ENCODE assay signal across 8 cellular contexts in the genomic region with DNA sequence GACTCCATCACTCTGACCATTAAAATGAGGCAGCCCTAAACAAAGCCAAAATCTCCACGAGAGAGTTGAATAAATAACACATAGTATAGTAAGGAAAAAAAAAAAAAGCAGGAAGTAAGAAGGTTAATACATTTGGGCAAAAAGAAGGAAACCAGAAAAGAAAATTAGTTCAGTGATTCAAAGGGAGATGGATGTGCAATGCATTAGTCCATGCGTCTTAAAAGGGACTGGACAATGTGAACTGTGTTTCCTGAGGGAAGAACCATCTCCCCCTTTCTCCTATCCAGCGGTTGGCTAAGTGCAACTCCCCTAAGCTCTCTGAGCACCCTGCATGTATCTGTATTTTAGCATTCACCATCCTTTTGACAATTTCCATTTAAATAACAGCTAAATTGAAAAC. TPM values are rescaled to one million over a fixed set of nuclear protein-coding genes. Genes with fewer than 3 reads are reported as not detected.
DNase-seq lines count a peak whose midpoint lies in the region; ATAC-seq, FAIRE-seq and TF ChIP-seq lines count a peak whose summit lies in the region.

No MANE protein-coding gene starts in this region.

- H3K27me3 ChIP-seq in DND-41 (ENCODE audit: insufficient read depth, low read length, poor library complexity) (no peaks in the 10 kb centered on the region), OCI-LY1 (ENCODE audit: insufficient read depth, low read length) (no peaks in the 10 kb centered on the region), H1 (replicated peaks in 1 of 4; ENCODE audit: control insufficient read depth in 3 of 4, extremely low read depth in 1 of 4, insufficient read depth in 3 of 4, low read length in 3 of 4) (no peaks in the 10 kb centered on the region), pancreas (no peaks in the 10 kb centered on the region)

- no peak overlapping the region for H2BK12ac ChIP-seq in H1 (ENCODE audit: low read depth, low read length)

- H3K9ac ChIP-seq in DND-41 (ENCODE audit: low read depth, low read length) (peak overlapping the region; percentile 96), OCI-LY1 (ENCODE audit: low read length) (peak overlapping the region; percentile 92), H1 (replicated peaks in 1 of 4; ENCODE audit: extremely low read depth in 1 of 4, low read depth in 3 of 4, low read length in 3 of 4) (no peak overlapping the region)

- H4K91ac ChIP-seq in H1 (replicated peaks; ENCODE audit: insufficient read length, low read length): no peak overlapping the region

- H3K27ac ChIP-seq in DND-41 (ENCODE audit: low read length) (peak overlapping the region; percentile 92), OCI-LY1 (ENCODE audit: low read depth, low read length, poor library complexity, severe bottlenecking) (no peak overlapping the region), H1 (ENCODE audit: low read depth, low read length) (no peak overlapping the region), pancreas (no peak overlapping the region)

- H3K23me2 ChIP-seq in H1 (ENCODE audit: low read depth, low read length): peaks cover 9% of the 10 kb centered on the region

- H3K4me3 ChIP-seq in DND-41 (ENCODE audit: low read depth in 1 of 2, low read length in 2 of 2) (peak overlapping the region; percentile 90 to 96; a peak in 3 of 4 replicates), OCI-LY1 (ENCODE audit: low read depth, low read length, poor library complexity, severe bottlenecking) (peak overlapping the region; percentile 96), H1 (ENCODE audit: extremely low read depth in 1 of 4, insufficient read depth in 2 of 4, low read depth in 3 of 4, low read length in 4 of 4) (peak overlapping the region; percentile 85 to 99 (median 93); a peak in 7 of 8 replicates), pancreas (peak overlapping the region; percentile 76 to 87 (median 83))

- 75% methylated on average over 3 of the region's 3 CpGs; no CpG with 5 or more reads in 1 of the 2 experiments for WGBS in H1 (ENCODE audit: extremely low coverage in 1 of 2, insufficient coverage in 1 of 2, insufficient read length in 1 of 2, insufficient replicate concordance in 2 of 2, low coverage in 1 of 2, low lambda C conversion rate in 2 of 2, missing lambda C conversion rate in 1 of 2), 2 experiments
- WGBS in pancreas, 2 donors: 27% methylated on average over 3 of the region's 3 CpGs

- H4K5ac ChIP-seq in H1 (ENCODE audit: insufficient read length, low read depth, low read length): no peak overlapping the region

- DNase-seq in DND-41: no peak
- DNase-seq in H1 (ENCODE audit: low read depth in 1 of 2, low spot score in 2 of 2): no peak
- no peak for DNase-seq in pancreas
- no peak for DNase-seq in NCI-H1092 (lab: John Stamatoyannopoulos, UW)

- H3K18ac ChIP-seq in H1 (ENCODE audit: extremely low read depth, low read length): no peak overlapping the region

- H3K36me3 ChIP-seq in DND-41 (ENCODE audit: insufficient read depth, low read length) (peaks cover 29% of the 10 kb centered on the region), OCI-LY1 (ENCODE audit: insufficient read depth, low read length) (peaks cover 16% of the 10 kb centered on the region; the same call in 1 of the 2 replicates), H1 (ENCODE audit: control insufficient read depth in 2 of 4, insufficient read depth in 4 of 4, low read length in 3 of 4) (peaks cover 0 to 15% (median 5%) of the 10 kb centered on the region in 4 experiments; a peak in 4 of 8 replicates), pancreas (peaks cover 0 to 16% (median 9%) of the 10 kb centered on the region in 3 donors)

- no peak for TF ChIP-seq POLR2A in H1 (IDR thresholded peaks at IDR 0.05; ENCODE audit: control extremely low read depth in 1 of 2, low read depth in 2 of 2, low read length in 2 of 2)

- H3K9me2 ChIP-seq in OCI-LY1 (ENCODE audit: low read depth, low read length): no peaks in the 10 kb centered on the region

- no peak overlapping the region for H3K4ac ChIP-seq in H1 (replicated peaks; ENCODE audit: insufficient read length, low read depth, low read length)

- no peak overlapping the region for H2BK15ac ChIP-seq in H1 (ENCODE audit: low read length)

- H2BK20ac ChIP-seq in H1 (ENCODE audit: low read length): no peak overlapping the region

- H3K9me3 ChIP-seq in DND-41 (ENCODE audit: insufficient read depth, low read length, severe bottlenecking) (no peaks in the 10 kb centered on the region), OCI-LY1 (ENCODE audit: low read length) (no peaks in the 10 kb centered on the region), H1 (ENCODE audit: insufficient read depth in 2 of 2, low read depth in 1 of 2, low read length in 1 of 2) (no peaks in the 10 kb centered on the region), pancreas (no peaks in the 10 kb centered on the region)

- CTCF ChIA-PET in H1 (lab: Charles Lee; ENCODE audit: partially characterized antibody): interaction anchor here (0.6 to 2.9 kb wide), 7 partner anchors 16 to 229 kb away, joined by 3 to 12 read pairs (median 6); no protein-coding TSS in a partner anchor

- ATAC-seq in DND-41 (ENCODE audit: insufficient read depth, low read depth) (no peak), pancreas (no peak), GM19395 (IDR thresholded peaks at IDR 0.05; ENCODE audit: unreplicated experiment) (no peak), GM21528 (IDR thresholded peaks at IDR 0.05; ENCODE audit: low FRiP score, unreplicated experiment) (no peak), GM21360 (IDR thresholded peaks at IDR 0.05; ENCODE audit: unreplicated experiment) (no peak)

- POLR2A ChIA-PET in H1 (lab: Charles Lee; ENCODE audit: partially characterized antibody): interaction anchor here (0.7 to 1.8 kb wide), 4 partner anchors 16 to 679 kb away, joined by 3 to 5 read pairs (median 3); no protein-coding TSS in a partner anchor

- H2AFZ ChIP-seq in DND-41 (ENCODE audit: low read depth, low read length): no peak overlapping the region; the same call in 1 of the 2 replicates
- no peak overlapping the region for H2AFZ ChIP-seq in OCI-LY1 (ENCODE audit: low read length)
- no peak overlapping the region for H2AFZ ChIP-seq in H1 (ENCODE audit: low read length)

- no peak overlapping the region for H3K23ac ChIP-seq in H1 (ENCODE audit: insufficient read length)

- H3K79me1 ChIP-seq in H1 (ENCODE audit: low read depth, low read length): 0 out of 2 replicates have a peak, but pooled peaks cover 3% of the 10 kb centered on the region

- H2BK5ac ChIP-seq in H1 (ENCODE audit: low read depth, low read length): no peak overlapping the region

- H3K79me2 ChIP-seq in DND-41 (ENCODE audit: insufficient read depth, low read length) (peaks cover 64% of the 10 kb centered on the region), OCI-LY1 (ENCODE audit: insufficient read depth, low read length) (peaks cover 39% of the 10 kb centered on the region), H1 (ENCODE audit: control insufficient read depth in 1 of 2, insufficient read depth in 2 of 2, low read length in 2 of 2) (peaks cover 15 to 43% of the 10 kb centered on the region in 2 experiments)

- no peak overlapping the region for H4K8ac ChIP-seq in H1 (ENCODE audit: extremely low read depth, insufficient read depth, low read length)

- no peaks in the 10 kb centered on the region for H3F3A ChIP-seq in OCI-LY1 (ENCODE audit: insufficient read depth, low read length)

- no peaks in the 10 kb centered on the region; the same call in 1 of the 2 replicates for H4K20me1 ChIP-seq in DND-41 (ENCODE audit: insufficient read depth, low read length)
- H4K20me1 ChIP-seq in OCI-LY1 (ENCODE audit: insufficient read depth, low read length): no peaks in the 10 kb centered on the region
- no peaks in the 10 kb centered on the region for H4K20me1 ChIP-seq in H1 (replicated peaks in 1 of 2; ENCODE audit: control insufficient read depth in 1 of 2, insufficient read depth in 2 of 2, low read length in 2 of 2)

- no peak for FAIRE-seq in H1 (lab: Jason Lieb, UNC)
- FAIRE-seq in pancreas (lab: Jason Lieb, UNC): no peak

- no peak overlapping the region for H3K56ac ChIP-seq in H1 (replicated peaks; ENCODE audit: insufficient read length, low read depth, low read length)

- TF ChIP-seq CTCF in DND-41 (IDR thresholded peaks at IDR 0.05; ENCODE audit: borderline replicate concordance, extremely low read depth, low read length, poor library complexity, severe bottlenecking) (no peak), OCI-LY1 (IDR thresholded peaks at IDR 0.05; ENCODE audit: low read length) (no peak), H1 (IDR thresholded peaks at IDR 0.05; ENCODE audit: control extremely low read depth in 1 of 3, insufficient read depth in 1 of 3, low read depth in 1 of 3, low read length in 3 of 3) (no peak), pancreas (IDR thresholded peaks at IDR 0.05) (no peak)

- no peak overlapping the region for H2AK5ac ChIP-seq in H1 (ENCODE audit: low read depth, low read length)

- no peak for TF ChIP-seq RAD21 in H1 (IDR thresholded peaks at IDR 0.05 in 1 of 2, conservative IDR thresholded peaks at IDR 0.05 in 1 of 2; ENCODE audit: low read depth in 2 of 2, low read length in 2 of 2)

- H3K4me1 ChIP-seq in DND-41 (ENCODE audit: insufficient read depth, low read length) (peaks cover 44% of the 10 kb centered on the region), OCI-LY1 (ENCODE audit: insufficient read depth, low read length, severe bottlenecking) (peaks cover 36% of the 10 kb centered on the region), H1 (replicated peaks in 1 of 4; ENCODE audit: control insufficient read depth in 3 of 4, insufficient read depth in 4 of 4, low read length in 3 of 4) (peaks cover 0 to 3% (median 0%) of the 10 kb centered on the region in 4 experiments; a peak in 1 of 7 replicates), pancreas (peaks cover 11 to 29% (median 15%) of the 10 kb centered on the region in 3 donors)

- no peak for TF ChIP-seq EP300 in H1 (IDR thresholded peaks at IDR 0.05; ENCODE audit: borderline replicate concordance in 1 of 2, low read depth in 2 of 2, low read length in 2 of 2)

- no peak overlapping the region for H3K14ac ChIP-seq in H1 (ENCODE audit: insufficient read length)

- intact Hi-C loops in pancreas (cut with DNase I): no loop called here

- H3K4me2 ChIP-seq in DND-41 (ENCODE audit: insufficient read depth, low read length): peak overlapping the region; percentile 96
- H3K4me2 ChIP-seq in OCI-LY1 (ENCODE audit: low read length): peak overlapping the region; percentile 86
- peak overlapping the region; percentile 75 to 97 for H3K4me2 ChIP-seq in H1 (ENCODE audit: insufficient read depth in 1 of 2, low read depth in 2 of 2, low read length in 2 of 2)

- H2BK120ac ChIP-seq in H1 (replicated peaks; ENCODE audit: low read depth, low read length): no peak overlapping the region

RNA-seq across cellular contexts. Expression of a gene that starts 1.4 kb away (rescaled TPM):
- 10.3 and 12.6 TPM in 2 replicates for total RNA-seq in H1 (2021; fragmentation: NEBNext Ultra II Directional; extraction: Animal tissue kit (Norgen Biotek cat#: 25700))
- polyA plus RNA-seq in H1 (2011; rRNA removed) (5.6 and 7.0 TPM in 2 replicates), pancreas (10 to 100 TPM; 10.6 to 20.4 TPM)
- 11.1 TPM for polyA plus RNA-seq in H1 (2011; cell fraction: cytosol; rRNA removed)
- polyA plus RNA-seq in H1 (2011; cell fraction: nucleus; rRNA removed): 8.7 TPM
- 8.4 to 13.2 TPM (median 9.9 TPM) in 4 replicates for polyA plus RNA-seq in H1 (2012, experiment 1 of 2)
- polyA plus RNA-seq in H1 (2012, experiment 2 of 2): 2.7 TPM
- 11.3 TPM for polyA plus RNA-seq in H1 (2013, experiment 1 of 2)
- 9.2 TPM for polyA plus RNA-seq in H1 (2013, experiment 2 of 2)
- 3.4 and 6.0 TPM in 2 replicates for polyA minus RNA-seq in H1 (2011; rRNA and poly(A)+ RNA removed)
- 8.4 TPM for polyA minus RNA-seq in H1 (2011; cell fraction: cytosol; rRNA and poly(A)+ RNA removed)
- 13.6 TPM for polyA minus RNA-seq in H1 (2011; cell fraction: nucleus; rRNA and poly(A)+ RNA removed)
- 10 to 100 TPM in 2 of 6 donors, 1 to 10 TPM in 4; 6.9 to 15.7 (median 9.6) TPM for total RNA-seq in pancreas

RNA-seq across cellular contexts. Expression of a gene that starts 1.5 kb away (rescaled TPM):
- 33.6 and 35.1 TPM in 2 replicates for total RNA-seq in H1 (2021; fragmentation: NEBNext Ultra II Directional; extraction: Animal tissue kit (Norgen Biotek cat#: 25700))
- polyA plus RNA-seq in H1 (2011; rRNA removed) (14.3 and 17.4 TPM in 2 replicates), pancreas (1 to 10 TPM; 1.9 to 4.5 TPM)
- 18.3 TPM for polyA plus RNA-seq in H1 (2011; cell fraction: cytosol; rRNA removed)
- polyA plus RNA-seq in H1 (2011; cell fraction: nucleus; rRNA removed): 27.9 TPM
- 12.8 to 22.6 TPM (median 15.1 TPM) in 4 replicates for polyA plus RNA-seq in H1 (2012, experiment 1 of 2)
- 1.1 TPM for polyA plus RNA-seq in H1 (2012, experiment 2 of 2)
- polyA plus RNA-seq in H1 (2013, experiment 1 of 2): 17.8 TPM
- polyA plus RNA-seq in H1 (2013, experiment 2 of 2): 16.6 TPM
- 40.2 and 42.6 TPM in 2 replicates for polyA minus RNA-seq in H1 (2011; rRNA and poly(A)+ RNA removed)
- 16.1 TPM for polyA minus RNA-seq in H1 (2011; cell fraction: cytosol; rRNA and poly(A)+ RNA removed)
- polyA minus RNA-seq in H1 (2011; cell fraction: nucleus; rRNA and poly(A)+ RNA removed): 82.0 TPM
- 1 to 10 TPM; 3.0 to 8.2 (median 6.9) TPM for total RNA-seq in pancreas

Comparison
In these comparisons a context has a peak if more than half of its experiments do, and no peak if none do; other contexts are left out.
1. H3K9ac ChIP-seq: peak in DND-41 (single experiment) and OCI-LY1 (single experiment); none in H1 (0 of 4).
2. Peak in every context shown above with its lines, with median percentiles within 50 percentile points of each other: H3K4me2 ChIP-seq and H3K4me3 ChIP-seq.